In the genomic region with DNA sequence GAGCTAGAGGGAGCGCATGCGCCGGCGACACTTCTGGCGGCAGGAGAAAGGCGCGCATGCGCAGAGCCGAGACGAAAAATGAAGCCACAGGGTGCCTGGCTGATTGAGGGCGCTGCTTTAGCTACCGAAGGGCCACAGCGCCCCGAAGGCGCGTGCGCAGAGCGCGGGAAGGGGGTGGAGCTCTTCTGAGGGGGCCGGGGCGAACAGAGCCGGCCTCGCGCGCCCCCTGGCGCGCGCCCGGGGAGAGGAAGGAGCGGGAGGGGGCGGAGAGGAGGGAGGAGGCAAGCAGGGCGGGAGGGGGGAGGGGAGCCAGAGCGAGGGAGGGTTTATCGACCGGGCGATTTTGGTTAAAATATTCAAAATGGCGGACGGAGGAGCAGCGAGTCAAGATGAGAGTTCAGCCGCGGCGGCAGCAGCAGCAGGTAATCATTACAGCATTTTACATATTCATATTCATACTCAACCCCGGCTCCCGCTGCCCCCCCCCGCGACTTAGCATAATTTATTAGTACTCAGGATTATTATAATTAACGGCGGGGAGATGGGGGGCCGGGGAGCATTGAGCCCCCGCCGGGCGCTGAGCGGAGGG, we compare ENCODE assay signal across 1 cellular context.
TF ChIP-seq lines count a peak whose summit lies in the region.

Gene POU2F1 (plus strand): TSS at position 350 of the 589 bp plus-strand sequence. CDS start 12 bp downstream, at position 362.

TF ChIP-seq in HepG2, 621 proteins besides CTCF, POLR2A, EP300 and RAD21 (continued from another document and continues in another):
- TF ChIP-seq ZNF460 (CRISPR knock-in tag; IDR thresholded peaks at IDR 0.05; ENCODE audit: borderline replicate concordance) (no peak), ZMYM2 (CRISPR knock-in tag; IDR thresholded peaks at IDR 0.05) (no peak), SAFB2 (CRISPR knock-in tag; IDR thresholded peaks at IDR 0.05; ENCODE audit: borderline replicate concordance, low read depth) (no peak), ZNF709 (CRISPR knock-in tag; IDR thresholded peaks at IDR 0.05) (no peak), EEA1 (CRISPR knock-in tag; IDR thresholded peaks at IDR 0.05; ENCODE audit: borderline replicate concordance) (no peak), ZNF335 (CRISPR knock-in tag; IDR thresholded peaks at IDR 0.05) (no peak), ZNF792 (CRISPR knock-in tag; IDR thresholded peaks at IDR 0.05) (0 out of 2 replicates have a peak, but pooled peaks have one; percentile 6), ZNF639 (CRISPR knock-in tag; conservative IDR thresholded peaks at IDR 0.05) (no peak), ZNF225 (CRISPR knock-in tag; IDR thresholded peaks at IDR 0.05) (no peak), ZNF558 (CRISPR knock-in tag; IDR thresholded peaks at IDR 0.05; ENCODE audit: borderline replicate concordance) (no peak), RARA (CRISPR knock-in tag; IDR thresholded peaks at IDR 0.05) (no peak), NCOR1 (IDR thresholded peaks at IDR 0.05; ENCODE audit: borderline replicate concordance, low read length) (no peak), MAX (IDR thresholded peaks at IDR 0.05) (no peak; the same call in 1 of the 2 replicates), ZNF790 (CRISPR knock-in tag; IDR thresholded peaks at IDR 0.05; ENCODE audit: borderline replicate concordance) (no peak), PRDM4 (CRISPR knock-in tag; IDR thresholded peaks at IDR 0.05; ENCODE audit: borderline replicate concordance) (no peak), NFKB2 (CRISPR knock-in tag; IDR thresholded peaks at IDR 0.05; ENCODE audit: borderline replicate concordance) (no peak), GPN1 (CRISPR knock-in tag; IDR thresholded peaks at IDR 0.05; ENCODE audit: borderline replicate concordance) (no peak), ZNF543 (CRISPR knock-in tag; IDR thresholded peaks at IDR 0.05) (no peak), ZBTB7A (CRISPR knock-in tag; IDR thresholded peaks at IDR 0.05) (no peak), XBP1 (CRISPR knock-in tag; IDR thresholded peaks at IDR 0.05) (no peak), STAT5B (CRISPR knock-in tag; IDR thresholded peaks at IDR 0.05) (no peak), GLI4 (CRISPR knock-in tag; IDR thresholded peaks at IDR 0.05; ENCODE audit: borderline replicate concordance) (no peak), SOX5 (CRISPR knock-in tag; IDR thresholded peaks at IDR 0.05; ENCODE audit: borderline replicate concordance) (no peak)
- TF ChIP-seq, protein P1, sequence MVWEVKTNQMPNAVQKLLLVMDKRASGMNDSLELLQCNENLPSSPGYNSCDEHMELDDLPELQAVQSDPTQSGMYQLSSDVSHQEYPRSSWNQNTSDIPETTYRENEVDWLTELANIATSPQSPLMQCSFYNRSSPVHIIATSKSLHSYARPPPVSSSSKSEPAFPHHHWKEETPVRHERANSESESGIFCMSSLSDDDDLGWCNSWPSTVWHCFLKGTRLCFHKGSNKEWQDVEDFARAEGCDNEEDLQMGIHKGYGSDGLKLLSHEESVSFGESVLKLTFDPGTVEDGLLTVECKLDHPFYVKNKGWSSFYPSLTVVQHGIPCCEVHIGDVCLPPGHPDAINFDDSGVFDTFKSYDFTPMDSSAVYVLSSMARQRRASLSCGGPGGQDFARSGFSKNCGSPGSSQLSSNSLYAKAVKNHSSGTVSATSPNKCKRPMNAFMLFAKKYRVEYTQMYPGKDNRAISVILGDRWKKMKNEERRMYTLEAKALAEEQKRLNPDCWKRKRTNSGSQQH (CRISPR knock-in tag; IDR thresholded peaks at IDR 0.05; ENCODE audit: low read depth), result no peak
- TF ChIP-seq, protein P2, sequence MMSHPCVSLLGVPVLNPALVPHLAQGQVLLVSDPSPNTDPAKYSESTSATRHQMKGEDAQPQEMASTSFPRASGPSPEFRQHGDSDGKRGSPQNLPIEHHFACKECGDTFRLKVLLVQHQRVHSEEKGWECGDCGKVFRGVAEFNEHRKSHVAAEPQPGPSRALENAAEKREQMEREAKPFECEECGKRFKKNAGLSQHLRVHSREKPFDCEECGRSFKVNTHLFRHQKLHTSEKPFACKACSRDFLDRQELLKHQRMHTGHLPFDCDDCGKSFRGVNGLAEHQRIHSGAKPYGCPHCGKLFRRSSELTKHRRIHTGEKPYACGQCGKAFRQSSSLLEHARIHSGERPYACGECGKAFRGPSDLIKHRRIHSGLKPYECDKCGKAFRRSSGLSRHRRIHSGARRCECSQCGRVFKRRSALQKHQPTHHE (CRISPR knock-in tag; IDR thresholded peaks at IDR 0.05; ENCODE audit: borderline replicate concordance), result no peak
- TF ChIP-seq, protein P3, sequence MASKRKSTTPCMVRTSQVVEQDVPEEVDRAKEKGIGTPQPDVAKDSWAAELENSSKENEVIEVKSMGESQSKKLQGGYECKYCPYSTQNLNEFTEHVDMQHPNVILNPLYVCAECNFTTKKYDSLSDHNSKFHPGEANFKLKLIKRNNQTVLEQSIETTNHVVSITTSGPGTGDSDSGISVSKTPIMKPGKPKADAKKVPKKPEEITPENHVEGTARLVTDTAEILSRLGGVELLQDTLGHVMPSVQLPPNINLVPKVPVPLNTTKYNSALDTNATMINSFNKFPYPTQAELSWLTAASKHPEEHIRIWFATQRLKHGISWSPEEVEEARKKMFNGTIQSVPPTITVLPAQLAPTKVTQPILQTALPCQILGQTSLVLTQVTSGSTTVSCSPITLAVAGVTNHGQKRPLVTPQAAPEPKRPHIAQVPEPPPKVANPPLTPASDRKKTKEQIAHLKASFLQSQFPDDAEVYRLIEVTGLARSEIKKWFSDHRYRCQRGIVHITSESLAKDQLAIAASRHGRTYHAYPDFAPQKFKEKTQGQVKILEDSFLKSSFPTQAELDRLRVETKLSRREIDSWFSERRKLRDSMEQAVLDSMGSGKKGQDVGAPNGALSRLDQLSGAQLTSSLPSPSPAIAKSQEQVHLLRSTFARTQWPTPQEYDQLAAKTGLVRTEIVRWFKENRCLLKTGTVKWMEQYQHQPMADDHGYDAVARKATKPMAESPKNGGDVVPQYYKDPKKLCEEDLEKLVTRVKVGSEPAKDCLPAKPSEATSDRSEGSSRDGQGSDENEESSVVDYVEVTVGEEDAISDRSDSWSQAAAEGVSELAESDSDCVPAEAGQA (IDR thresholded peaks at IDR 0.05; ENCODE audit: low read depth), result no peak
- TF ChIP-seq, protein P3 (CRISPR knock-in tag; IDR thresholded peaks at IDR 0.05; ENCODE audit: borderline replicate concordance), result no peak
- TF ChIP-seq, protein P4, sequence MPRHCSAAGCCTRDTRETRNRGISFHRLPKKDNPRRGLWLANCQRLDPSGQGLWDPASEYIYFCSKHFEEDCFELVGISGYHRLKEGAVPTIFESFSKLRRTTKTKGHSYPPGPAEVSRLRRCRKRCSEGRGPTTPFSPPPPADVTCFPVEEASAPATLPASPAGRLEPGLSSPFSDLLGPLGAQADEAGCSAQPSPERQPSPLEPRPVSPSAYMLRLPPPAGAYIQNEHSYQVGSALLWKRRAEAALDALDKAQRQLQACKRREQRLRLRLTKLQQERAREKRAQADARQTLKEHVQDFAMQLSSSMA (CRISPR knock-in tag; IDR thresholded peaks at IDR 0.05), result no peak
- TF ChIP-seq, protein P5, sequence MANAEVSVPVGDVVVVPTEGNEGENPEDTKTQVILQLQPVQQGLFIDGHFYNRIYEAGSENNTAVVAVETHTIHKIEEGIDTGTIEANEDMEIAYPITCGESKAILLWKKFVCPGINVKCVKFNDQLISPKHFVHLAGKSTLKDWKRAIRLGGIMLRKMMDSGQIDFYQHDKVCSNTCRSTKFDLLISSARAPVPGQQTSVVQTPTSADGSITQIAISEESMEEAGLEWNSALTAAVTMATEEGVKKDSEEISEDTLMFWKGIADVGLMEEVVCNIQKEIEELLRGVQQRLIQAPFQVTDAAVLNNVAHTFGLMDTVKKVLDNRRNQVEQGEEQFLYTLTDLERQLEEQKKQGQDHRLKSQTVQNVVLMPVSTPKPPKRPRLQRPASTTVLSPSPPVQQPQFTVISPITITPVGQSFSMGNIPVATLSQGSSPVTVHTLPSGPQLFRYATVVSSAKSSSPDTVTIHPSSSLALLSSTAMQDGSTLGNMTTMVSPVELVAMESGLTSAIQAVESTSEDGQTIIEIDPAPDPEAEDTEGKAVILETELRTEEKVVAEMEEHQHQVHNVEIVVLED (CRISPR knock-in tag; IDR thresholded peaks at IDR 0.05; ENCODE audit: borderline replicate concordance), result no peak
- TF ChIP-seq, protein P6, sequence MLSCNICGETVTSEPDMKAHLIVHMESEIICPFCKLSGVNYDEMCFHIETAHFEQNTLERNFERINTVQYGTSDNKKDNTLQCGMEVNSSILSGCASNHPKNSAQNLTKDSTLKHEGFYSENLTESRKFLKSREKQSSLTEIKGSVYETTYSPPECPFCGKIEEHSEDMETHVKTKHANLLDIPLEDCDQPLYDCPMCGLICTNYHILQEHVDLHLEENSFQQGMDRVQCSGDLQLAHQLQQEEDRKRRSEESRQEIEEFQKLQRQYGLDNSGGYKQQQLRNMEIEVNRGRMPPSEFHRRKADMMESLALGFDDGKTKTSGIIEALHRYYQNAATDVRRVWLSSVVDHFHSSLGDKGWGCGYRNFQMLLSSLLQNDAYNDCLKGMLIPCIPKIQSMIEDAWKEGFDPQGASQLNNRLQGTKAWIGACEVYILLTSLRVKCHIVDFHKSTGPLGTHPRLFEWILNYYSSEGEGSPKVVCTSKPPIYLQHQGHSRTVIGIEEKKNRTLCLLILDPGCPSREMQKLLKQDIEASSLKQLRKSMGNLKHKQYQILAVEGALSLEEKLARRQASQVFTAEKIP (CRISPR knock-in tag; IDR thresholded peaks at IDR 0.05; ENCODE audit: borderline replicate concordance), result no peak
- TF ChIP-seq, protein P7, sequence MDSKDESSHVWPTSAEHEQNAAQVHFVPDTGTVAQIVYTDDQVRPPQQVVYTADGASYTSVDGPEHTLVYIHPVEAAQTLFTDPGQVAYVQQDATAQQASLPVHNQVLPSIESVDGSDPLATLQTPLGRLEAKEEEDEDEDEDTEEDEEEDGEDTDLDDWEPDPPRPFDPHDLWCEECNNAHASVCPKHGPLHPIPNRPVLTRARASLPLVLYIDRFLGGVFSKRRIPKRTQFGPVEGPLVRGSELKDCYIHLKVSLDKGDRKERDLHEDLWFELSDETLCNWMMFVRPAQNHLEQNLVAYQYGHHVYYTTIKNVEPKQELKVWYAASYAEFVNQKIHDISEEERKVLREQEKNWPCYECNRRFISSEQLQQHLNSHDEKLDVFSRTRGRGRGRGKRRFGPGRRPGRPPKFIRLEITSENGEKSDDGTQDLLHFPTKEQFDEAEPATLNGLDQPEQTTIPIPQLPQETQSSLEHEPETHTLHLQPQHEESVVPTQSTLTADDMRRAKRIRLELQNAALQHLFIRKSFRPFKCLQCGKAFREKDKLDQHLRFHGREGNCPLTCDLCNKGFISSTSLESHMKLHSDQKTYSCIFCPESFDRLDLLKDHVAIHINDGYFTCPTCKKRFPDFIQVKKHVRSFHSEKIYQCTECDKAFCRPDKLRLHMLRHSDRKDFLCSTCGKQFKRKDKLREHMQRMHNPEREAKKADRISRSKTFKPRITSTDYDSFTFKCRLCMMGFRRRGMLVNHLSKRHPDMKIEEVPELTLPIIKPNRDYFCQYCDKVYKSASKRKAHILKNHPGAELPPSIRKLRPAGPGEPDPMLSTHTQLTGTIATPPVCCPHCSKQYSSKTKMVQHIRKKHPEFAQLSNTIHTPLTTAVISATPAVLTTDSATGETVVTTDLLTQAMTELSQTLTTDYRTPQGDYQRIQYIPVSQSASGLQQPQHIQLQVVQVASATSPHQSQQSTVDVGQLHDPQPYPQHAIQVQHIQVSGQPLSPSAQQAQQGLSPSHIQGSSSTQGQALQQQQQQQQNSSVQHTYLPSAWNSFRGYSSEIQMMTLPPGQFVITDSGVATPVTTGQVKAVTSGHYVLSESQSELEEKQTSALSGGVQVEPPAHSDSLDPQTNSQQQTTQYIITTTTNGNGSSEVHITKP (CRISPR knock-in tag; IDR thresholded peaks at IDR 0.05; ENCODE audit: low read depth), result no peak
